ENCODE assay signal across 16 cellular contexts in the genomic region with DNA sequence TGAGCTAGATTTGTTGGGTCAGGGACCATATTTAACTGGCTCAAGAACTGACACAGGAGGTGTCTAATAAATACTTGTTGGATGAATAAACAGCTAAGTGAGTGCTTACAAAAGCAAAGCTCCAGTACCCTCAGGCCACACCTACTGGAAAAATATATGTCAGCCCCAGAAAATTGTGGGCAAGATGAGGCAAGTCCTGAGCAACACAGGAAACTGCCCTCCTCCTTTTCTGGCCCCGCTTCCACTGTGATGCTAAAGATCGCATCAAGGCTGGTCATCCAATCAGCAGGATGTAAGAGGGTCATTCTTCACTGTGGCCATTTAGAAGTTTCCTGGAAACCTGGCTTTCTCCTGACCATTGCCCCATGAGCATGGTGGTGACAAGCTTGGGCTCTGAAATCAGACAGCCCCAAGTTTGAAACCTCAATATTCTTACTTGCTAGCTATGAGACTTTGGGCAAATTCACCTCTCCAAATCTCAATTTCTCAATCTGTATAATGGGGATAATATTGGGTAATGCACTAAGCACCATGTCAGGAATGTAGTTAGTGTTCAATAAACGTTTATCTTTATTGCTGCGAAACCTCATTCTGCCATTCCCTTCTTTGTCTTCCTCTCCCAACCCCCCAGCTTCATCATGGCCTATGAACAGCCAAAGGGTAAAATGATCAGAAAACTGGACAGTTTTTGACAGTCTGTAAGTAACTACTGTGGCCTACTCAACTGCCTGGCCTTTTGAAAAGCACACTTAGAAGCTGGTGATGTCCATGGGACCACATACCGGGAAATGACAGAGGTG.
DNase-seq lines count a peak whose midpoint lies in the region; ATAC-seq and TF ChIP-seq lines count a peak whose summit lies in the region.
"Had no signal": no experiment of that assay in that cellular context is flagged by ENCODE, and none has a peak within 500 bp of the region (broad histone marks: within the 10 kb centered on the region; RNA-seq: fewer than 3 reads in every experiment).

No MANE protein-coding gene starts in this region.

- no peak for TF ChIP-seq CTCF in fibroblast of lung (conservative IDR thresholded peaks at IDR 0.05 in 1 of 2, IDR thresholded peaks at IDR 0.05 in 1 of 2; ENCODE audit: low read depth in 1 of 2, low read length in 2 of 2)

- H3K4me2 ChIP-seq in fibroblast of lung (ENCODE audit: extremely low read depth, insufficient read depth, low read length) = no peak overlapping the region

- no peaks in the 10 kb centered on the region for H4K20me1 ChIP-seq in fibroblast of lung (ENCODE audit: control insufficient read depth, extremely low read depth, insufficient read depth, low read length)

- no peak overlapping the region for H2AFZ ChIP-seq in fibroblast of lung (ENCODE audit: low read length)

- H3K9me3 ChIP-seq in fibroblast of lung (ENCODE audit: control insufficient read depth, insufficient read depth, low read depth, low read length) = no peaks in the 10 kb centered on the region
- H3K9me3 ChIP-seq: SJSA1 had no signal

- H3K36me3 ChIP-seq in fibroblast of lung (ENCODE audit: control insufficient read depth, insufficient read depth, low read length) = no peaks in the 10 kb centered on the region
- H3K36me3 ChIP-seq: SJSA1 had no signal

- ATAC-seq in GM19035 (IDR thresholded peaks at IDR 0.05; ENCODE audit: unreplicated experiment) (no peak), HG03025 (IDR thresholded peaks at IDR 0.05; ENCODE audit: low FRiP score, unreplicated experiment) (no peak)
- ATAC-seq: naive thymus-derived CD4-positive, alpha-beta T cell; sciatic nerve; WTC11 had no signal

- no peaks in the 10 kb centered on the region for H3K79me2 ChIP-seq in fibroblast of lung (ENCODE audit: control insufficient read depth, insufficient read depth, low read length)

- H3K9ac ChIP-seq in fibroblast of lung (ENCODE audit: insufficient read depth, low read length) = no peak overlapping the region

- peaks cover 2% of the 10 kb centered on the region for H3K27me3 ChIP-seq in fibroblast of lung (ENCODE audit: control insufficient read depth, insufficient read depth, low read length)
- H3K27me3 ChIP-seq: SJSA1 had no signal

- no peaks in the 10 kb centered on the region for H3K4me1 ChIP-seq in fibroblast of lung (ENCODE audit: control insufficient read depth, extremely low read depth, insufficient read depth, low read length)

- H3K4me3 ChIP-seq in fibroblast of lung (replicated peaks in 1 of 4; ENCODE audit: control extremely low read depth in 1 of 4, insufficient read depth in 1 of 4, low read depth in 3 of 4, low read length in 4 of 4) = no peak overlapping the region
- H3K4me3 ChIP-seq: SJSA1 had no signal

- H3K27ac ChIP-seq in fibroblast of lung (ENCODE audit: insufficient read depth, low read length) = no peak overlapping the region
- H3K27ac ChIP-seq: SJSA1 had no signal

- DNase-seq in A172 (ENCODE audit: low spot score) (peak; percentile 17), ELR (ENCODE audit: low read depth) (peak; percentile 44), SW480 (ENCODE audit: low spot score) (peak; percentile 62), fibroblast of lung (ENCODE audit: low read depth in 2 of 2) (peak; percentile 71 to 77), cerebellar cortex (ENCODE audit: low spot score) (no peak), KG1 (lab: John Stamatoyannopoulos, UW) (no peak)
- DNase-seq: caudate nucleus; CD4-positive, CD25-positive, alpha-beta regulatory T cell; kidney; naive thymus-derived CD4-positive, alpha-beta T cell; NCI-H524 had no signal

Comparison
In these comparisons a context has a peak if more than half of its experiments do, and no peak if none do; other contexts are left out.
1. DNase-seq: peak in A172 (single experiment), ELR (single experiment), SW480 (single experiment) and fibroblast of lung (2 of 2); none in cerebellar cortex (single experiment) and KG1 (single experiment).